In genomic region chr9:132851421-132851792, GRCh38 we compare ENCODE assay signal across 18 cellular contexts. TPM values are rescaled to one million over a fixed set of nuclear protein-coding genes. Genes with fewer than 3 reads are reported as not detected.
A peak's percentile ranks its signal among the peaks of the same experiment; 100 is the strongest.
DNase-seq lines count a peak whose midpoint lies in the region; ATAC-seq and TF ChIP-seq lines count a peak whose summit lies in the region.
"Had no signal": no experiment of that assay in that cellular context is flagged by ENCODE, and none has a peak within 500 bp of the region (broad histone marks: within the 10 kb centered on the region; RNA-seq: fewer than 3 reads in every experiment).

No MANE protein-coding gene starts in this region.

- no peaks in the 10 kb centered on the region for H3K36me3 Mint-ChIP-seq in CD4-positive, alpha-beta T cell (ENCODE audit: low read depth)
- H3K36me3 Mint-ChIP-seq in osteocyte (ENCODE audit: unreplicated experiment), result no peaks in the 10 kb centered on the region
- H3K36me3 Mint-ChIP-seq: CD4-positive, alpha-beta memory T cell had no signal

- no peaks in the 10 kb centered on the region for H3K79me2 ChIP-seq in OCI-LY3 (ENCODE audit: low read length)

- no peaks in the 10 kb centered on the region for H3K36me3 ChIP-seq in BLaER1
- no peaks in the 10 kb centered on the region for H3K36me3 ChIP-seq in OCI-LY3 (replicated peaks; ENCODE audit: low read depth, low read length)
- no peaks in the 10 kb centered on the region for H3K36me3 ChIP-seq in lower lobe of right lung

- H3K9me3 ChIP-seq in BLaER1, result no peaks in the 10 kb centered on the region
- H3K9me3 ChIP-seq in CD4-positive, alpha-beta T cell (ENCODE audit: control insufficient read depth, low read length), result no peaks in the 10 kb centered on the region
- no peaks in the 10 kb centered on the region for H3K9me3 ChIP-seq in OCI-LY3 (ENCODE audit: insufficient read depth, low read length)
- H3K9me3 ChIP-seq in lower lobe of right lung, result no peaks in the 10 kb centered on the region
- H3K9me3 ChIP-seq: SK-N-SH had no signal

- POLR2A ChIA-PET in CD4-positive, alpha-beta T cell (lab: Charles Lee), result interaction anchor here (0.7 kb wide), 1 partner anchor 1806 kb away, joined by 5 read pairs; no protein-coding TSS in a partner anchor

- H3K27me3 ChIP-seq in BLaER1 (no peaks in the 10 kb centered on the region), OCI-LY3 (ENCODE audit: low read depth, low read length) (peaks cover 4% of the 10 kb centered on the region; the same call in 1 of the 2 replicates), lower lobe of right lung (ENCODE audit: low read depth) (no peaks in the 10 kb centered on the region)
- no peaks in the 10 kb centered on the region for H3K27me3 ChIP-seq in CD4-positive, alpha-beta T cell (ENCODE audit: control insufficient read depth, insufficient read depth, low read length)

- DNase-seq in CD4-positive, alpha-beta T cell, result no peak
- DNase-seq in lower lobe of right lung, result peak; percentile 17
- no peak for DNase-seq in osteocyte (ENCODE audit: extremely low spot score, unreplicated experiment)
- no peak for DNase-seq in OCI-M2 (lab: John Stamatoyannopoulos, UW; ENCODE audit: unreplicated experiment)
- DNase-seq: CD4-positive, alpha-beta memory T cell; DMS79; GOT3; KBM-7; NCI-H1092; NCI-H146; NCI-H510A treated with DMSO at 0.1 percent for 48 hours; NCI-H82; SHP77; SK-N-SH had no signal

- intact Hi-C loops in CD4-positive, alpha-beta T cell (cut with DNase I, micrococcal nuclease), result no loop called here
- intact Hi-C loops in lower lobe of right lung (cut with DNase I), result no loop called here

- H2AFZ ChIP-seq in OCI-LY3 (ENCODE audit: low read depth, low read length), result peak overlapping the region; percentile 17; the same call in 1 of the 2 replicates

- H3K9ac ChIP-seq in BLaER1, result peak overlapping the region; percentile 63; the same call in 1 of the 2 replicates
- no peak overlapping the region for H3K9ac ChIP-seq in OCI-LY3 (ENCODE audit: low read length)
- H3K9ac ChIP-seq: SK-N-SH had no signal

- CTCF ChIA-PET in CD4-positive, alpha-beta T cell (lab: Charles Lee), result no interaction called here

- H3K9me3 Mint-ChIP-seq in CD4-positive, alpha-beta T cell, result no peaks in the 10 kb centered on the region
- no peaks in the 10 kb centered on the region for H3K9me3 Mint-ChIP-seq in osteocyte (ENCODE audit: unreplicated experiment)

- no peak overlapping the region for H3K4me3 Mint-ChIP-seq in CD4-positive, alpha-beta T cell
- H3K4me3 Mint-ChIP-seq in osteocyte (ENCODE audit: unreplicated experiment), result no peak overlapping the region
- H3K4me3 Mint-ChIP-seq: CD4-positive, alpha-beta memory T cell had no signal

- H4K20me1 ChIP-seq in BLaER1 (no peaks in the 10 kb centered on the region), OCI-LY3 (ENCODE audit: insufficient read depth, low read length) (no peaks in the 10 kb centered on the region)

- H3K4me1 ChIP-seq in BLaER1 (peaks cover 56% of the 10 kb centered on the region), OCI-LY3 (ENCODE audit: low read length) (peaks cover 21% of the 10 kb centered on the region), lower lobe of right lung (no peaks in the 10 kb centered on the region)

- H3K27ac Mint-ChIP-seq in CD4-positive, alpha-beta T cell, result peak overlapping the region; percentile 21
- no peak overlapping the region for H3K27ac Mint-ChIP-seq in osteocyte (ENCODE audit: unreplicated experiment)
- H3K27ac Mint-ChIP-seq: CD4-positive, alpha-beta memory T cell had no signal

- no peak for ATAC-seq in CD4-positive, alpha-beta T cell (ENCODE audit: poor library complexity)
- ATAC-seq in lower lobe of right lung (no peak), GM19463 (IDR thresholded peaks at IDR 0.05; ENCODE audit: unreplicated experiment) (no peak)
- ATAC-seq: Panc1 had no signal

- H3K4me1 Mint-ChIP-seq in CD4-positive, alpha-beta T cell (ENCODE audit: low read depth), result peaks cover 21% of the 10 kb centered on the region
- H3K4me1 Mint-ChIP-seq in osteocyte (ENCODE audit: unreplicated experiment), result no peaks in the 10 kb centered on the region

- peak overlapping the region; percentile 74 for H3K4me2 ChIP-seq in BLaER1
- no peak overlapping the region for H3K4me2 ChIP-seq in OCI-LY3 (ENCODE audit: low read length)
- H3K4me2 ChIP-seq: SK-N-SH had no signal

- no peaks in the 10 kb centered on the region for H3K27me3 Mint-ChIP-seq in CD4-positive, alpha-beta T cell
- peaks cover 8% of the 10 kb centered on the region for H3K27me3 Mint-ChIP-seq in osteocyte (ENCODE audit: unreplicated experiment)

- H3K27ac ChIP-seq in BLaER1, result peak overlapping the region; percentile 71
- H3K27ac ChIP-seq in CD4-positive, alpha-beta T cell (ENCODE audit: low read depth, low read length), result no peak overlapping the region
- H3K27ac ChIP-seq in OCI-LY3 (ENCODE audit: low read length), result no peak overlapping the region
- H3K27ac ChIP-seq in lower lobe of right lung, result no peak overlapping the region

- no peak for TF ChIP-seq CTCF in CD4-positive, alpha-beta T cell (IDR thresholded peaks at IDR 0.05)
- TF ChIP-seq CTCF in OCI-LY3 (IDR thresholded peaks at IDR 0.05; ENCODE audit: low read depth, low read length), result no peak
- TF ChIP-seq CTCF in lower lobe of right lung (IDR thresholded peaks at IDR 0.05), result no peak
- no peak for TF ChIP-seq CTCF in osteocyte (IDR thresholded peaks at IDR 0.05)

- H3K4me3 ChIP-seq in BLaER1 (no peak overlapping the region), OCI-LY3 (ENCODE audit: low read length) (no peak overlapping the region), lower lobe of right lung (no peak overlapping the region)

RNA-seq across cellular contexts. Expression of gene AK8, which starts 26.7 kb away (rescaled TPM):
- total RNA-seq in CD4-positive, alpha-beta T cell, result not detected
- total RNA-seq in lower lobe of right lung, result 6.1 TPM
- total RNA-seq in osteocyte, result 0.91 and 2.1 TPM in 2 replicates

RNA-seq across cellular contexts. Expression of gene SPACA9, which starts 27.3 kb away (rescaled TPM):
- under 1 TPM; 0.52 to 0.92 TPM for total RNA-seq in CD4-positive, alpha-beta T cell
- 13.9 TPM for total RNA-seq in lower lobe of right lung
- total RNA-seq in osteocyte, result 6.7 and 7.5 TPM in 2 replicates
